In the genomic region with DNA sequence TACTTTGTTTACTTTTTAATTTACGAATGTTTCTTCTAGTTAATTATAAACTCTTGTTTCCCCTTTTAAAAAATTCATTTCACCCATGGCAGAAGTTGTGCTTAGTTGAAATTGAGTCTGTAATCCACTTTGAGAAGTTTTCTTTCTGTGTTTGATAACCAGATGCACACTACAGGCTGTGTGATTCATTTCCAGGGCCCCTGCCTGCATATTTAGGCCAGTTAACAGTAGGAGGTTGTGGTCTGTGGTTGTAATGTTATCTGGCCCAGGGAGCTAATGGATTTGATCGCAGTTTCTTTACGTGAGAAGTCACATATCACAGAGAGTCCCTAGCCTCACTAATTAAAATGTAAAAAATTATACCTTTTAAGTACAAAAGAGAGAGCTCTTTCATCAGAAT, we compare ENCODE assay signal across 14 cellular contexts. TPM values are rescaled to one million over a fixed set of nuclear protein-coding genes. Genes with fewer than 3 reads are reported as not detected.
A peak's percentile ranks its signal among the peaks of the same experiment; 100 is the strongest.
DNase-seq lines count a peak whose midpoint lies in the region; ATAC-seq lines count a peak whose summit lies in the region.
"Had no signal": no experiment of that assay in that cellular context is flagged by ENCODE, and none has a peak within 500 bp of the region (broad histone marks: within the 10 kb centered on the region; RNA-seq: fewer than 3 reads in every experiment).

No MANE protein-coding gene starts in this region.

- no peaks in the 10 kb centered on the region for H3K9me3 ChIP-seq in SK-N-MC (ENCODE audit: low read depth, low read length)

- DNase-seq in NCI-H128 (lab: John Stamatoyannopoulos, UW; ENCODE audit: unreplicated experiment) (peak; percentile 77), SK-N-MC (ENCODE audit: low read depth, low spot score) (peak; percentile 59), left kidney (ENCODE audit: low read depth, low spot score) (peak; percentile 66), NOMO-1 (lab: John Stamatoyannopoulos, UW; ENCODE audit: unreplicated experiment in 2 of 2) (no peak)
- DNase-seq in stimulated activated naive CD4-positive, alpha-beta T cell (lab: John Stamatoyannopoulos, UW): no peak
- DNase-seq in activated naive CD4-positive, alpha-beta T cell treated with anti-CD3 and anti-CD28 coated beads, Interleukin-2, amount 50 U/mL, for 72 hours (ENCODE audit: low spot score in 2 of 2): no peak
- DNase-seq: activated CD4-positive, alpha-beta T cell treated with anti-CD3 and anti-CD28 coated beads for 48 hours; CD8-positive, alpha-beta T cell; natural killer cell had no signal

- peaks cover 10 to 13% of the 10 kb centered on the region in 2 donors for H3K36me3 Mint-ChIP-seq in activated naive CD4-positive, alpha-beta T cell treated with anti-CD3 and anti-CD28 coated beads, Interleukin-2, amount 50 U/mL, for 72 hours
- H3K36me3 Mint-ChIP-seq: CD8-positive, alpha-beta T cell; stimulated activated effector memory CD8-positive, alpha-beta T cell treated with anti-CD3 and anti-CD28 coated beads, Interleukin-12 subunit alpha, Interleukin-12 subunit beta, amount 100 ng/mL, for 72 hours had no signal

- H3K27ac ChIP-seq in SK-N-MC: peak overlapping the region; percentile 77

- H3K36me3 ChIP-seq in SK-N-MC (ENCODE audit: insufficient read depth, low read length): no peaks in the 10 kb centered on the region

- ATAC-seq in GM18511 (IDR thresholded peaks at IDR 0.05; ENCODE audit: unreplicated experiment): peak; percentile 43
- no peak for ATAC-seq in activated naive CD4-positive, alpha-beta T cell treated with anti-CD3 and anti-CD28 coated beads, Interleukin-2, amount 50 U/mL, for 72 hours
- no peak for ATAC-seq in HG02588 (IDR thresholded peaks at IDR 0.05; ENCODE audit: unreplicated experiment)
- ATAC-seq: CD8-positive, alpha-beta T cell; HCT116; natural killer cell; stimulated activated effector memory CD8-positive, alpha-beta T cell treated with anti-CD3 and anti-CD28 coated beads, Interleukin-12 subunit alpha, Interleukin-12 subunit beta, amount 100 ng/mL, for 72 hours had no signal

- H3K9me3 Mint-ChIP-seq in activated naive CD4-positive, alpha-beta T cell treated with anti-CD3 and anti-CD28 coated beads, Interleukin-2, amount 50 U/mL, for 72 hours: peaks cover 9 to 13% of the 10 kb centered on the region in 2 donors

- peak overlapping the region; percentile 42; the same call in 1 of the 2 replicates for H3K4me3 ChIP-seq in SK-N-MC

- H3K27ac Mint-ChIP-seq in activated naive CD4-positive, alpha-beta T cell treated with anti-CD3 and anti-CD28 coated beads, Interleukin-2, amount 50 U/mL, for 72 hours: no peak overlapping the region
- H3K27ac Mint-ChIP-seq: CD8-positive, alpha-beta T cell; natural killer cell; stimulated activated effector memory CD8-positive, alpha-beta T cell treated with anti-CD3 and anti-CD28 coated beads, Interleukin-12 subunit alpha, Interleukin-12 subunit beta, amount 100 ng/mL, for 72 hours had no signal

- H3K9ac ChIP-seq in SK-N-MC (ENCODE audit: insufficient read length): no peak overlapping the region

RNA-seq across cellular contexts. Expression of a gene that starts 3.3 kb away (rescaled TPM):
- not detected for total RNA-seq in activated naive CD4-positive, alpha-beta T cell treated with anti-CD3 and anti-CD28 coated beads, Interleukin-2, amount 50 U/mL, for 72 hours
- total RNA-seq: CD8-positive, alpha-beta T cell; fibroblast of lung; natural killer cell had no signal

Comparison
In these comparisons a context has a peak if more than half of its experiments do, and no peak if none do; other contexts are left out.
1. DNase-seq: peak in NCI-H128 (single experiment), SK-N-MC (single experiment) and left kidney (single experiment); none in stimulated activated naive CD4-positive, alpha-beta T cell (0 of 6), activated naive CD4-positive, alpha-beta T cell treated with anti-CD3 and anti-CD28 coated beads, Interleukin-2, amount 50 U/mL, for 72 hours (0 of 2) and NOMO-1 (0 of 2).